Comparison of ENCODE assay signal across 1 cellular context in genomic region chr3:196128172-196128843, GRCh38.
TF ChIP-seq lines count a peak whose summit lies in the region.

No MANE protein-coding gene starts in this region.

TF ChIP-seq in H1, 55 proteins besides CTCF, POLR2A, EP300 and RAD21:
- no peak for TF ChIP-seq NANOG (IDR thresholded peaks at IDR 0.05; ENCODE audit: insufficient read depth, low read depth, low read length, poor library complexity, severe bottlenecking)
- no peak for TF ChIP-seq BRCA1 (IDR thresholded peaks at IDR 0.05; ENCODE audit: low read depth, low read length)
- TF ChIP-seq POU5F1 (IDR thresholded peaks at IDR 0.05; ENCODE audit: low read depth, low read length) = no peak
- TF ChIP-seq CBX5 (IDR thresholded peaks at IDR 0.05; ENCODE audit: low read depth, low read length) = no peak
- TF ChIP-seq KDM4A (IDR thresholded peaks at IDR 0.05; ENCODE audit: low read depth, low read length, severe bottlenecking) = no peak
- no peak for TF ChIP-seq YY1 (IDR thresholded peaks at IDR 0.05; ENCODE audit: low read depth, low read length)
- no peak for TF ChIP-seq MAFK (IDR thresholded peaks at IDR 0.05; ENCODE audit: low read depth, low read length)
- TF ChIP-seq, protein P1, sequence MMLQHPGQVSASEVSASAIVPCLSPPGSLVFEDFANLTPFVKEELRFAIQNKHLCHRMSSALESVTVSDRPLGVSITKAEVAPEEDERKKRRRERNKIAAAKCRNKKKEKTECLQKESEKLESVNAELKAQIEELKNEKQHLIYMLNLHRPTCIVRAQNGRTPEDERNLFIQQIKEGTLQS (IDR thresholded peaks at IDR 0.05; ENCODE audit: insufficient read depth, low read depth, low read length) = no peak
- TF ChIP-seq EGR1 (IDR thresholded peaks at IDR 0.05; ENCODE audit: borderline replicate concordance, low read depth, low read length) = no peak
- TF ChIP-seq SIX5 (IDR thresholded peaks at IDR 0.05; ENCODE audit: low read depth, low read length) = no peak
- no peak for TF ChIP-seq SP2 (IDR thresholded peaks at IDR 0.05; ENCODE audit: low read length)
- no peak for TF ChIP-seq GTF2F1 (IDR thresholded peaks at IDR 0.05; ENCODE audit: borderline replicate concordance, low read depth, low read length)
- TF ChIP-seq FOSL1 (IDR thresholded peaks at IDR 0.05; ENCODE audit: insufficient read depth, low read depth, low read length) = no peak
TF ChIP-seq in H1: peak in this region for 0.
